Comparison of ENCODE assay signal across 1 cellular context in the genomic region with DNA sequence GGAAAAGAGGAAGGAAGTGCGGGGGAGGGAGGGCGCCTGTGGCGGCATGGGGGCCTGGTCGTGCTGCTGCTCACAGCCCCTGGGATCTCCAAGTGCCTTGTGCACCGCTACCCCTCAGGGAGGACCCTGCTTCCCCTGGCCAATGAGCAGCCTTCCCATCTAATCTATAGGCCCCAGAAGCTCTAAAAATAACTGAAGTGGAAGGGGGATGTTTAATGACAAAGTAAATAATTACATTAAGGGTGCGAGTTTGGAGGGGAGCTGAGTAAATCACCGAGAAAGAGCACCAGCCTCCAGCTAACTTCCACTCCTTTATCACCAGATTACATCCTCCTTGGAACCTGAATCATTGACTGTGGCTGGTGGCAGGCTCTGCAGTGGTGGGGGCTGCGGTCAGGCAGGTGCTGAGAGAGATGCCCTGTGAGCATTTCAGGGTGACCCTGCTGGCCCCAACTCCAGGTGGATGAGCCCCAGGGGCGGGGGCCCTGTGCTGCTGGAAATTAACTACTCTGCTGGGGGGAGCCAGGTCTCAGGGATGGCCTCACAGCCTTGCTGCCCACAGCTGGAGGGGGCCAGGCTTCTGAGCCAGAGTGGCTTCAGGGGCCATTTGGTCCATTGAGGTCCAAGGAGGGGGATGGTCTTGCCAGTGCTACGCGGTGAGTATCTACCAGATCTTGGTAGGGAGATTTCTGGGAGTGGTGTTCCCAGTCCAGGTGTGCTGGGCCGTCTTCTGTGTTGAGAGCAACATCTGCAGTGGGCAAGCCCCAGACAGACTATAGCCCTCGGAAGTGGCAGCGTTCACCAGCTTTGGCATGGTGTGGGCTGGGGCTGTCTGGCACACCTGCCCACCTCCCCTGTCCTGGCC.
TF ChIP-seq lines count a peak whose summit lies in the region.

No MANE protein-coding gene starts in this region.

TF ChIP-seq in GM23338, 12 proteins besides CTCF, POLR2A, EP300 and RAD21 (continued from another document):
- TF ChIP-seq, protein P1, sequence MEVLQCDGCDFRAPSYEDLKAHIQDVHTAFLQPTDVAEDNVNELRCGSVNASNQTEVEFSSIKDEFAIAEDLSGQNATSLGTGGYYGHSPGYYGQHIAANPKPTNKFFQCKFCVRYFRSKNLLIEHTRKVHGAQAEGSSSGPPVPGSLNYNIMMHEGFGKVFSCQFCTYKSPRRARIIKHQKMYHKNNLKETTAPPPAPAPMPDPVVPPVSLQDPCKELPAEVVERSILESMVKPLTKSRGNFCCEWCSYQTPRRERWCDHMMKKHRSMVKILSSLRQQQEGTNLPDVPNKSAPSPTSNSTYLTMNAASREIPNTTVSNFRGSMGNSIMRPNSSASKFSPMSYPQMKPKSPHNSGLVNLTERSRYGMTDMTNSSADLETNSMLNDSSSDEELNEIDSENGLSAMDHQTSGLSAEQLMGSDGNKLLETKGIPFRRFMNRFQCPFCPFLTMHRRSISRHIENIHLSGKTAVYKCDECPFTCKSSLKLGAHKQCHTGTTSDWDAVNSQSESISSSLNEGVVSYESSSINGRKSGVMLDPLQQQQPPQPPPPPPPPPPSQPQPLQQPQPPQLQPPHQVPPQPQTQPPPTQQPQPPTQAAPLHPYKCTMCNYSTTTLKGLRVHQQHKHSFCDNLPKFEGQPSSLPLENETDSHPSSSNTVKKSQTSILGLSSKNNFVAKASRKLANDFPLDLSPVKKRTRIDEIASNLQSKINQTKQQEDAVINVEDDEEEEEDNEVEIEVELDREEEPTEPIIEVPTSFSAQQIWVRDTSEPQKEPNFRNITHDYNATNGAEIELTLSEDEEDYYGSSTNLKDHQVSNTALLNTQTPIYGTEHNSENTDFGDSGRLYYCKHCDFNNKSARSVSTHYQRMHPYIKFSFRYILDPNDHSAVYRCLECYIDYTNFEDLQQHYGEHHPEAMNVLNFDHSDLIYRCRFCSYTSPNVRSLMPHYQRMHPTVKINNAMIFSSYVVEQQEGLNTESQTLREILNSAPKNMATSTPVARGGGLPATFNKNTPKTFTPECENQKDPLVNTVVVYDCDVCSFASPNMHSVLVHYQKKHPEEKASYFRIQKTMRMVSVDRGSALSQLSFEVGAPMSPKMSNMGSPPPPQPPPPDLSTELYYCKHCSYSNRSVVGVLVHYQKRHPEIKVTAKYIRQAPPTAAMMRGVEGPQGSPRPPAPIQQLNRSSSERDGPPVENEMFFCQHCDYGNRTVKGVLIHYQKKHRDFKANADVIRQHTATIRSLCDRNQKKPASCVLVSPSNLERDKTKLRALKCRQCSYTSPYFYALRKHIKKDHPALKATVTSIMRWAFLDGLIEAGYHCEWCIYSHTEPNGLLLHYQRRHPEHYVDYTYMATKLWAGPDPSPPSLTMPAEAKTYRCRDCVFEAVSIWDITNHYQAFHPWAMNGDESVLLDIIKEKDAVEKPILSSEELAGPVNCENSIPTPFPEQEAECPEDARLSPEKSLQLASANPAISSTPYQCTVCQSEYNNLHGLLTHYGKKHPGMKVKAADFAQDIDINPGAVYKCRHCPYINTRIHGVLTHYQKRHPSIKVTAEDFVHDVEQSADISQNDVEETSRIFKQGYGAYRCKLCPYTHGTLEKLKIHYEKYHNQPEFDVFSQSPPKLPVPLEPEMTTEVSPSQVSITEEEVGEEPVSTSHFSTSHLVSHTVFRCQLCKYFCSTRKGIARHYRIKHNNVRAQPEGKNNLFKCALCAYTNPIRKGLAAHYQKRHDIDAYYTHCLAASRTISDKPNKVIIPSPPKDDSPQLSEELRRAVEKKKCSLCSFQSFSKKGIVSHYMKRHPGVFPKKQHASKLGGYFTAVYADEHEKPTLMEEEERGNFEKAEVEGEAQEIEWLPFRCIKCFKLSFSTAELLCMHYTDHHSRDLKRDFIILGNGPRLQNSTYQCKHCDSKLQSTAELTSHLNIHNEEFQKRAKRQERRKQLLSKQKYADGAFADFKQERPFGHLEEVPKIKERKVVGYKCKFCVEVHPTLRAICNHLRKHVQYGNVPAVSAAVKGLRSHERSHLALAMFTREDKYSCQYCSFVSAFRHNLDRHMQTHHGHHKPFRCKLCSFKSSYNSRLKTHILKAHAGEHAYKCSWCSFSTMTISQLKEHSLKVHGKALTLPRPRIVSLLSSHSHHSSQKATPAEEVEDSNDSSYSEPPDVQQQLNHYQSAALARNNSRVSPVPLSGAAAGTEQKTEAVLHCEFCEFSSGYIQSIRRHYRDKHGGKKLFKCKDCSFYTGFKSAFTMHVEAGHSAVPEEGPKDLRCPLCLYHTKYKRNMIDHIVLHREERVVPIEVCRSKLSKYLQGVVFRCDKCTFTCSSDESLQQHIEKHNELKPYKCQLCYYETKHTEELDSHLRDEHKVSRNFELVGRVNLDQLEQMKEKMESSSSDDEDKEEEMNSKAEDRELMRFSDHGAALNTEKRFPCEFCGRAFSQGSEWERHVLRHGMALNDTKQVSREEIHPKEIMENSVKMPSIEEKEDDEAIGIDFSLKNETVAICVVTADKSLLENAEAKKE (CRISPR knock-in tag; IDR thresholded peaks at IDR 0.05): no peak
- no peak for TF ChIP-seq STAT1 (IDR thresholded peaks at IDR 0.05; ENCODE audit: unreplicated experiment)
- no peak for TF ChIP-seq NANOG (IDR thresholded peaks at IDR 0.05; ENCODE audit: borderline replicate concordance)
TF ChIP-seq in GM23338: peak in this region for 0.
